Comparison of ENCODE assay signal across 17 cellular contexts in the genomic region with DNA sequence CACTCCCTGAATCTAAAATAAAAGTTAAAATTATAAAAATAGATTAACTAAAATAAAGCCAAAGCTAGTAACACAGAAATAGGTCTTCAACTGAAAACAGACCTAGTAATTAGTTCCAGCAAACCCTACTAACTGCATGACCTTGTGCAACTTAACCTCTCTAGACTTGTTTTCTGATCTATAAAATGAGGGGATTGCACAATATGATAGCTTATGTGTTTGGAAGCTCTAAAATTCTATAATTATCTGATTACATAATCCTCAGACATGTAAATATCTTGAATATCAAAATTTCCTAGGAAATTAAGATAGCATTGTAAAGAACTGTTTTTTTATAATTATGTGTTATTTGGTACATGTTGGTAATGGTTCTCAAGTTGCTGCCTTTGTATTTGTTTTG.
DNase-seq lines count a peak whose midpoint lies in the region; ATAC-seq, FAIRE-seq and TF ChIP-seq lines count a peak whose summit lies in the region.
"Had no signal": no experiment of that assay in that cellular context is flagged by ENCODE, and none has a peak within 500 bp of the region (broad histone marks: within the 10 kb centered on the region; RNA-seq: fewer than 3 reads in every experiment).

No MANE protein-coding gene starts in this region.

- H3K36me3 Mint-ChIP-seq in type B pancreatic cell = no peaks in the 10 kb centered on the region
- no peaks in the 10 kb centered on the region for H3K36me3 Mint-ChIP-seq in progenitor cell of endocrine pancreas (ENCODE audit: insufficient read depth)

- H3K27me3 ChIP-seq in HepG2 (ENCODE audit: control insufficient read depth in 1 of 2, insufficient read depth in 2 of 2, low read length in 2 of 2) (no peaks in the 10 kb centered on the region), right lobe of liver (no peaks in the 10 kb centered on the region), SJCRH30 (no peaks in the 10 kb centered on the region), hepatocyte (no peaks in the 10 kb centered on the region)

- H3K4me3 Mint-ChIP-seq in type B pancreatic cell (no peak overlapping the region), progenitor cell of endocrine pancreas (ENCODE audit: low read depth) (no peak overlapping the region)
- H3K4me3 Mint-ChIP-seq: B cell; CD4-positive, alpha-beta T cell had no signal

- no peak overlapping the region for H2AFZ ChIP-seq in HepG2 (ENCODE audit: low read length)
- no peak overlapping the region for H2AFZ ChIP-seq in hepatocyte
- H2AFZ ChIP-seq: GM23248 had no signal

- peak overlapping the region; percentile 90 for H3K27ac Mint-ChIP-seq in type B pancreatic cell
- H3K27ac Mint-ChIP-seq in progenitor cell of endocrine pancreas = no peak overlapping the region
- H3K27ac Mint-ChIP-seq: B cell; CD4-positive, alpha-beta T cell had no signal

- intact Hi-C loops in HepG2 (cut with micrococcal nuclease; ENCODE audit: unreplicated experiment) = no loop called here
- intact Hi-C loops in right lobe of liver (cut with DNase I) = no loop called here

- CTCF ChIA-PET in HepG2 (lab: Yijun Ruan, JAX; ENCODE audit: low intra/inter-chr PET ratio, low total read pairs) = no interaction called here

- DNase-seq in HepG2 (ENCODE audit: low spot score) (no peak), right lobe of liver (no peak), SJCRH30 (no peak), hepatocyte (ENCODE audit: low spot score) (no peak), type B pancreatic cell (ENCODE audit: extremely low spot score, unreplicated experiment) (no peak), progenitor cell of endocrine pancreas (ENCODE audit: low spot score, unreplicated experiment) (no peak), NAMALWA (ENCODE audit: low spot score) (no peak)
- DNase-seq: C1 segment of cervical spinal cord; Calu3; CD4-positive, alpha-beta T cell; DMS 273 treated with DMSO at 0.1 percent for 48 hours; GM23248 had no signal

- H3K4me1 Mint-ChIP-seq in type B pancreatic cell (ENCODE audit: unreplicated experiment) (peaks cover 12% of the 10 kb centered on the region), progenitor cell of endocrine pancreas (ENCODE audit: low read depth) (peaks cover 10% of the 10 kb centered on the region)
- H3K4me1 Mint-ChIP-seq: B cell had no signal

- no peak for TF ChIP-seq EP300 in HepG2 (IDR thresholded peaks at IDR 0.05; ENCODE audit: low read depth in 2 of 2, low read length in 2 of 2)
- no peak for TF ChIP-seq EP300 in HepG2 (CRISPR knock-in tag; IDR thresholded peaks at IDR 0.05; ENCODE audit: borderline replicate concordance)

- TF ChIP-seq RAD21 in HepG2 (CRISPR knock-in tag; IDR thresholded peaks at IDR 0.05) = no peak

- H4K20me1 ChIP-seq in HepG2 (ENCODE audit: insufficient read depth, low read length) (no peaks in the 10 kb centered on the region), hepatocyte (ENCODE audit: insufficient read depth, poor library complexity, severe bottlenecking) (no peaks in the 10 kb centered on the region)

- H3K4me3 ChIP-seq in HepG2 (replicated peaks in 1 of 3; ENCODE audit: insufficient read depth in 1 of 3, low read depth in 2 of 3, low read length in 3 of 3) (no peak overlapping the region), right lobe of liver (no peak overlapping the region), SJCRH30 (no peak overlapping the region), hepatocyte (no peak overlapping the region)
- H3K4me3 ChIP-seq: GM23248 had no signal

- in situ Hi-C loops in HepG2 (cut with HindIII; ENCODE audit: extremely low pct_ligation_motif_present, low pct_unique_long_range_greater_than_20kb) = no loop called here

- H3K9ac ChIP-seq in HepG2 (ENCODE audit: insufficient read depth, low read depth, low read length) = no peak overlapping the region
- H3K9ac ChIP-seq: GM23248 had no signal

- BruUV-seq in HepG2 (replicated peaks; lab: Mats Ljungman, UMichigan) = no TSS peak

- TF ChIP-seq POLR2A in HepG2 (IDR thresholded peaks at IDR 0.05; ENCODE audit: insufficient read depth in 1 of 2, low read depth in 2 of 2, low read length in 2 of 2) (no peak), right lobe of liver (IDR thresholded peaks at IDR 0.05) (no peak)

- TF ChIP-seq CTCF in HepG2 (CRISPR knock-in tag; IDR thresholded peaks at IDR 0.05) (no peak), right lobe of liver (IDR thresholded peaks at IDR 0.05) (no peak), hepatocyte (IDR thresholded peaks at IDR 0.05; ENCODE audit: poor library complexity) (no peak), type B pancreatic cell (conservative IDR thresholded peaks at IDR 0.05) (no peak), progenitor cell of endocrine pancreas (IDR thresholded peaks at IDR 0.05; ENCODE audit: unreplicated experiment) (no peak)

- no peaks in the 10 kb centered on the region for H3K9me2 ChIP-seq in hepatocyte (replicated peaks; ENCODE audit: insufficient read depth)

- H3K27me3 Mint-ChIP-seq in type B pancreatic cell = no peaks in the 10 kb centered on the region
- no peaks in the 10 kb centered on the region for H3K27me3 Mint-ChIP-seq in progenitor cell of endocrine pancreas
- H3K27me3 Mint-ChIP-seq: CD4-positive, alpha-beta T cell had no signal

- ATAC-seq in HepG2 (no peak), right lobe of liver (no peak), GM21360 (IDR thresholded peaks at IDR 0.05; ENCODE audit: unreplicated experiment) (no peak)

- H3K4me2 ChIP-seq in HepG2 (ENCODE audit: low read depth, low read length) = no peak overlapping the region
- no peak overlapping the region for H3K4me2 ChIP-seq in hepatocyte

- POLR2A ChIA-PET in HepG2 (lab: Yijun Ruan, JAX) = no interaction called here

- H3K9me3 ChIP-seq in HepG2 (ENCODE audit: low read length) = no peaks in the 10 kb centered on the region
- H3K9me3 ChIP-seq in right lobe of liver = no peaks in the 10 kb centered on the region
- H3K9me3 ChIP-seq in SJCRH30 (replicated peaks) = no peaks in the 10 kb centered on the region
- H3K9me3 ChIP-seq in hepatocyte (ENCODE audit: low read depth) = no peaks in the 10 kb centered on the region

- FAIRE-seq in HepG2 (lab: Jason Lieb, UNC) = no peak
- FAIRE-seq: A204.1, H54, HTR-8/SVneo had no signal

- H3K9me3 Mint-ChIP-seq in type B pancreatic cell (no peaks in the 10 kb centered on the region), progenitor cell of endocrine pancreas (ENCODE audit: low read depth) (no peaks in the 10 kb centered on the region)
- H3K9me3 Mint-ChIP-seq: CD4-positive, alpha-beta T cell had no signal

- H3K36me3 ChIP-seq in HepG2 (replicated peaks in 1 of 2; ENCODE audit: control insufficient read depth in 1 of 2, insufficient read depth in 2 of 2, low read length in 2 of 2) (no peaks in the 10 kb centered on the region), right lobe of liver (no peaks in the 10 kb centered on the region), SJCRH30 (no peaks in the 10 kb centered on the region), hepatocyte (replicated peaks; ENCODE audit: insufficient read depth, low read depth) (no peaks in the 10 kb centered on the region)

- H3K27ac ChIP-seq in HepG2 (ENCODE audit: extremely low read length, insufficient read depth, low read length) (no peak overlapping the region), right lobe of liver (no peak overlapping the region), SJCRH30 (peak overlapping the region; percentile 79; the same call in 1 of the 2 replicates), hepatocyte (peak overlapping the region; percentile 64)
- H3K27ac ChIP-seq: GM23248 had no signal

- no peaks in the 10 kb centered on the region for H3K4me1 ChIP-seq in HepG2 (ENCODE audit: insufficient read depth, low read length)
- H3K4me1 ChIP-seq in right lobe of liver = no peaks in the 10 kb centered on the region
- peaks cover 24% of the 10 kb centered on the region for H3K4me1 ChIP-seq in SJCRH30
- H3K4me1 ChIP-seq in hepatocyte (ENCODE audit: insufficient read depth) = no peaks in the 10 kb centered on the region

- no peaks in the 10 kb centered on the region for H3K79me2 ChIP-seq in HepG2 (ENCODE audit: insufficient read depth, low read length)
- H3K79me2 ChIP-seq in hepatocyte = no peaks in the 10 kb centered on the region

TF ChIP-seq in HepG2, 621 proteins besides CTCF, POLR2A, EP300 and RAD21:
- TF ChIP-seq ZNF547 (CRISPR knock-in tag; IDR thresholded peaks at IDR 0.05) (no peak), CEBPB (IDR thresholded peaks at IDR 0.05; ENCODE audit: borderline replicate concordance, low read depth, low read length) (peak; percentile 71)
TF ChIP-seq in HepG2: peak in this region for 1.

Comparison
In these comparisons a context has a peak if more than half of its experiments do, and no peak if none do; other contexts are left out.
1. H3K27ac ChIP-seq: peak in SJCRH30 (single experiment) and hepatocyte (single experiment); none in HepG2 (single experiment) and right lobe of liver (0 of 3).